Comparison of ENCODE assay signal across 27 cellular contexts in genomic region chr16:51713502-51713901, GRCh38.
"Had no signal": no experiment of that assay in that cellular context is flagged by ENCODE, and none has a peak within 500 bp of the region (broad histone marks: within the 10 kb centered on the region; RNA-seq: fewer than 3 reads in every experiment).

No MANE protein-coding gene starts in this region.

- H3K4me1 ChIP-seq: stomach, suprapubic skin, testis, thyroid gland, tibial artery, tibial nerve, transverse colon, upper lobe of left lung, upper lobe of right lung, uterus, vagina had no signal

- H3K36me3 ChIP-seq: stomach, suprapubic skin, thoracic aorta, thyroid gland, tibial artery, tibial nerve, transverse colon, upper lobe of left lung, upper lobe of right lung, uterus, vagina had no signal

- FAIRE-seq: urothelium cell line had no signal

- H3K27me3 ChIP-seq: stomach, suprapubic skin, testis, thyroid gland, tibial artery, tibial nerve, transverse colon, upper lobe of left lung, upper lobe of right lung, uterus, vagina had no signal

- ATAC-seq: stimulated activated effector memory CD8-positive, alpha-beta T cell treated with anti-CD3 and anti-CD28 coated beads, Interleukin-12 subunit alpha, Interleukin-12 subunit beta, amount 100 ng/mL, for 72 hours; stimulated activated memory B cell treated with anti-CD40 and anti-IgM and Interleukin-4, amounts not matched to agents 10 μg/mL and 1 μg/mL and 100 μg/mL, for 72 hours; stimulated activated naive B cell treated with anti-CD40 and anti-IgM and Interleukin-4, amounts not matched to agents 10 μg/mL and 1 μg/mL and 100 μg/mL, for 72 hours; stimulated activated naive CD8-positive, alpha-beta T cell treated with anti-CD3 and anti-CD28 coated beads, Interleukin-15, amount 100 ng/mL, for 72 hours; stimulated activated naive CD8-positive, alpha-beta T cell treated with anti-CD3 and anti-CD28 coated beads, Interleukin-15, Interleukin-2, amounts not matched to agents 100 U/mL and 50 U/mL, for 24 hours; upper lobe of right lung had no signal

- H3K9me3 ChIP-seq: suprapubic skin, testis, thoracic aorta, thyroid gland, transverse colon, upper lobe of right lung, uterus, vagina had no signal

- H3K4me3 ChIP-seq: stomach, suprapubic skin, testis, thoracic aorta, thyroid gland, tibial artery, tibial nerve, transverse colon, upper lobe of left lung, upper lobe of right lung, uterus, vagina had no signal

- DNase-seq: stimulated activated CD4-positive, alpha-beta T cell treated with anti-CD3 and anti-CD28 coated beads, Interleukin-2, amount 100 ng/mL, for 48 hours; stimulated activated CD4-positive, alpha-beta T cell treated with anti-CD3 and anti-CD28 coated beads, Interleukin-4, amount 100 ng/mL, for 1 hour; stimulated activated CD4-positive, alpha-beta T cell treated with anti-CD3 and anti-CD28 coated beads, Interleukin-4, amount 100 ng/mL, for 24 hours; stimulated activated CD4-positive, alpha-beta T cell treated with anti-CD3 and anti-CD28 coated beads, Interleukin-4, amount 100 ng/mL, for 4 hours; stimulated activated CD8-positive, alpha-beta memory T cell treated with anti-CD3 and anti-CD28 coated beads, Interleukin-4, amount 100 ng/mL, for 48 hours; stimulated activated naive B cell treated with anti-CD40 and anti-IgM and Interleukin-4, amounts not matched to agents 10 μg/mL and 1 μg/mL and 100 μg/mL, for 72 hours; stimulated activated naive CD4-positive, alpha-beta T cell; stimulated activated naive CD4-positive, alpha-beta T cell treated with Interleukin-2 at 50 U/mL for 16 hours; stimulated activated naive CD8-positive, alpha-beta T cell treated with anti-CD3 and anti-CD28 coated beads, Interleukin-15, amount 100 ng/mL, for 72 hours; stimulated activated naive CD8-positive, alpha-beta T cell treated with anti-CD3 and anti-CD28 coated beads, Interleukin-15, Interleukin-2, amounts not matched to agents 100 U/mL and 50 U/mL, for 24 hours; stomach; substantia nigra; testis; thyroid gland; tibial artery; transverse colon; trophoblast cell; upper lobe of left lung; upper lobe of right lung; uterus had no signal

- H3K27ac ChIP-seq: stomach, suprapubic skin, testis, thoracic aorta, thyroid gland, tibial artery, tibial nerve, transverse colon, upper lobe of left lung, upper lobe of right lung, uterus, vagina had no signal
